Comparison of ENCODE assay signal across 8 cellular contexts in genomic region chr20:51542894-51543788, GRCh38. TPM values are rescaled to one million over a fixed set of nuclear protein-coding genes. Genes with fewer than 3 reads are reported as not detected.
DNase-seq lines count a peak whose midpoint lies in the region; ATAC-seq and TF ChIP-seq lines count a peak whose summit lies in the region.

No MANE protein-coding gene starts in this region.

- peak; percentile 22 for DNase-seq in stimulated activated CD4-positive, alpha-beta T cell treated with anti-CD3 and anti-CD28 coated beads, Interleukin-4, amount 100 ng/mL, for 1 hour
- DNase-seq in stimulated activated CD4-positive, alpha-beta T cell treated with anti-CD3 and anti-CD28 coated beads, Interleukin-2, amount 100 ng/mL, for 24 hours: no peak
- DNase-seq in mesothelial cell of epicardium (ENCODE audit: low spot score in 2 of 2, unreplicated experiment in 2 of 2) (no peak), DMS53 (lab: John Stamatoyannopoulos, UW) (no peak), NCI-H2227 treated with DMSO at 0.1 percent for 48 hours (lab: John Stamatoyannopoulos, UW) (no peak), hippocampal formation (lab: John Stamatoyannopoulos, UW) (no peak)

- peaks cover 5 to 12% (median 8%) of the 10 kb centered on the region in 5 experiments for H3K9me3 Mint-ChIP-seq in brain
- peaks cover 4% of the 10 kb centered on the region for H3K9me3 Mint-ChIP-seq in mesothelial cell of epicardium

- ATAC-seq in HG03139 (IDR thresholded peaks at IDR 0.05; ENCODE audit: unreplicated experiment): no peak

- peaks cover 77% of the 10 kb centered on the region for H3K27me3 Mint-ChIP-seq in brain
- H3K27me3 Mint-ChIP-seq in mesothelial cell of epicardium (ENCODE audit: low read depth): peaks cover 41% of the 10 kb centered on the region

- H3K4me3 Mint-ChIP-seq in brain (peak overlapping the region in 4 of 5 experiments; percentile 15 to 59 (median 52)), mesothelial cell of epicardium (peak overlapping the region; percentile 64)

- TF ChIP-seq CTCF in brain (conservative IDR thresholded peaks at IDR 0.05) (no peak), mesothelial cell of epicardium (IDR thresholded peaks at IDR 0.05; ENCODE audit: unreplicated experiment) (no peak)

- H3K4me1 Mint-ChIP-seq in brain (peaks cover 20% of the 10 kb centered on the region), mesothelial cell of epicardium (peaks cover 25% of the 10 kb centered on the region)

- H3K27ac Mint-ChIP-seq in brain (no peak overlapping the region), mesothelial cell of epicardium (peak overlapping the region; percentile 71)

- no peaks in the 10 kb centered on the region for H3K36me3 Mint-ChIP-seq in brain
- H3K36me3 Mint-ChIP-seq in mesothelial cell of epicardium: peaks cover 5% of the 10 kb centered on the region

RNA-seq across cellular contexts. Expression of gene NFATC2, which starts 0.6 kb away (rescaled TPM):
- polyA plus RNA-seq in brain (ENCODE audit: insufficient read depth, low read depth, low replicate concordance): 3.0 TPM
- 13.1 to 14.0 TPM (median 14.0 TPM) in 3 replicates for total RNA-seq in mesothelial cell of epicardium
